Comparison of ENCODE assay signal across 24 cellular contexts in the genomic region with DNA sequence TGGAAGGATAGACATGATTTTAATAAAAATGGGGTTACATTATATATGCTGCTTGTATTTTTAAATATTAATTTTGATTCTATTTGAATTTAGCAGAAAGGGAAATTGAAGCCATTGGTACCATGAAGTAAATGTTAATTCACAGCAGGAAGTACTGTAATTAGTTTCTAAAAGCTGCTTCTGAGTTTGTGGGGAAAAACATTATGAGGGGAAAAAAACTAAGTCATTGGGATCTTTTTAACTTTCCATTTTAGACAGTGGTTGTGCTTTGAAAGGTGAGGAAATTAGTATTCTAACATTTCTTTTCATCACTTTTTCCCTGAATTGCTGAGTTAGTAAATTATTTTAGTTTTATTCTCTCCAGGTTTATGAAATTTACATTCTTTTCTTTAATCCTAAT. TPM values are rescaled to one million over a fixed set of nuclear protein-coding genes. Genes with fewer than 3 reads are reported as not detected.
A peak's percentile ranks its signal among the peaks of the same experiment; 100 is the strongest.
DNase-seq lines count a peak whose midpoint lies in the region; ATAC-seq lines count a peak whose summit lies in the region.
"Had no signal": no experiment of that assay in that cellular context is flagged by ENCODE, and none has a peak within 500 bp of the region (broad histone marks: within the 10 kb centered on the region; RNA-seq: fewer than 3 reads in every experiment).

No MANE protein-coding gene starts in this region.

- peaks cover 10% of the 10 kb centered on the region for H3K36me3 Mint-ChIP-seq in stimulated activated naive CD8-positive, alpha-beta T cell treated with anti-CD3 and anti-CD28 coated beads, Interleukin-15, Interleukin-2, amounts not matched to agents 100 ng/mL and 50 ng/mL, for 24 hours (ENCODE audit: low read depth)
- peaks cover 33% of the 10 kb centered on the region for H3K36me3 Mint-ChIP-seq in activated naive CD8-positive, alpha-beta T cell treated with anti-CD3 and anti-CD28 coated beads for 36 hours
- H3K36me3 Mint-ChIP-seq in naive B cell: peaks cover under 1 to 7% of the 10 kb centered on the region in 2 donors

- no peak for DNase-seq in stimulated activated naive CD8-positive, alpha-beta T cell treated with anti-CD3 and anti-CD28 coated beads, Interleukin-15, Interleukin-2, amounts not matched to agents 100 U/mL and 50 U/mL, for 24 hours
- DNase-seq in activated naive CD8-positive, alpha-beta T cell treated with anti-CD3 and anti-CD28 coated beads for 36 hours: no peak
- DNase-seq in naive B cell (no peak), DMS153 treated with DMSO at 0.1 percent for 48 hours (lab: John Stamatoyannopoulos, UW; ENCODE audit: unreplicated experiment) (no peak)
- no peak for DNase-seq in stimulated activated CD4-positive, alpha-beta T cell treated with anti-CD3 and anti-CD28 coated beads, Interleukin-15, amount 100 ng/mL, for 24 hours
- DNase-seq: activated B cell treated with CpG ODN at 0.5 μM for 24 hours; activated CD4-positive, alpha-beta T cell treated with anti-CD3 and anti-CD28 coated beads, Interleukin-2, amount 50 U/mL, for 48 hours; COR-L47; DMS53; esophagus squamous epithelium; heart right ventricle; left ventricle myocardium superior; mesendoderm; NCI-H748 treated with DMSO at 0.1 percent for 48 hours; right lobe of liver; SK-N-SH; spleen; testis had no signal

- peak overlapping the region; percentile 94 for H3K27ac Mint-ChIP-seq in stimulated activated naive CD8-positive, alpha-beta T cell treated with anti-CD3 and anti-CD28 coated beads, Interleukin-15, Interleukin-2, amounts not matched to agents 100 ng/mL and 50 ng/mL, for 24 hours
- peak overlapping the region; percentile 71 for H3K27ac Mint-ChIP-seq in activated naive CD8-positive, alpha-beta T cell treated with anti-CD3 and anti-CD28 coated beads for 36 hours
- peak overlapping the region in 5 of 6 donors; percentile 9 to 70 (median 32) for H3K27ac Mint-ChIP-seq in naive B cell
- H3K27ac Mint-ChIP-seq: activated B cell treated with CpG ODN at 0.5 μM for 24 hours had no signal

- no peaks in the 10 kb centered on the region for H3K9me3 Mint-ChIP-seq in stimulated activated naive CD8-positive, alpha-beta T cell treated with anti-CD3 and anti-CD28 coated beads, Interleukin-15, Interleukin-2, amounts not matched to agents 100 ng/mL and 50 ng/mL, for 24 hours
- H3K9me3 Mint-ChIP-seq in activated naive CD8-positive, alpha-beta T cell treated with anti-CD3 and anti-CD28 coated beads for 36 hours: no peaks in the 10 kb centered on the region
- H3K9me3 Mint-ChIP-seq in naive B cell: no peaks in the 10 kb centered on the region
- H3K9me3 Mint-ChIP-seq: activated B cell treated with CpG ODN at 0.5 μM for 24 hours had no signal

- peak overlapping the region; percentile 70 for H3K27ac ChIP-seq in temporal lobe (ENCODE audit: low read depth, low read length)
- H3K27ac ChIP-seq: C4-2B, esophagus squamous epithelium, heart right ventricle, prostate gland, right lobe of liver, spleen, testis had no signal

- peak overlapping the region; percentile 49 for H3K4me3 Mint-ChIP-seq in stimulated activated naive CD8-positive, alpha-beta T cell treated with anti-CD3 and anti-CD28 coated beads, Interleukin-15, Interleukin-2, amounts not matched to agents 100 ng/mL and 50 ng/mL, for 24 hours
- H3K4me3 Mint-ChIP-seq in activated naive CD8-positive, alpha-beta T cell treated with anti-CD3 and anti-CD28 coated beads for 36 hours: no peak overlapping the region
- peak overlapping the region in 1 of 8 donors; percentile 18 for H3K4me3 Mint-ChIP-seq in naive B cell
- H3K4me3 Mint-ChIP-seq: activated B cell treated with CpG ODN at 0.5 μM for 24 hours had no signal

- H3K4me1 Mint-ChIP-seq in stimulated activated naive CD8-positive, alpha-beta T cell treated with anti-CD3 and anti-CD28 coated beads, Interleukin-15, Interleukin-2, amounts not matched to agents 100 ng/mL and 50 ng/mL, for 24 hours (ENCODE audit: low read depth): peaks cover 61% of the 10 kb centered on the region
- peaks cover 36% of the 10 kb centered on the region for H3K4me1 Mint-ChIP-seq in activated naive CD8-positive, alpha-beta T cell treated with anti-CD3 and anti-CD28 coated beads for 36 hours
- H3K4me1 Mint-ChIP-seq in naive B cell: peaks cover 49 to 81% (median 63%) of the 10 kb centered on the region in 3 donors

- no peaks in the 10 kb centered on the region for H3K27me3 Mint-ChIP-seq in stimulated activated naive CD8-positive, alpha-beta T cell treated with anti-CD3 and anti-CD28 coated beads, Interleukin-15, Interleukin-2, amounts not matched to agents 100 ng/mL and 50 ng/mL, for 24 hours
- no peaks in the 10 kb centered on the region for H3K27me3 Mint-ChIP-seq in activated naive CD8-positive, alpha-beta T cell treated with anti-CD3 and anti-CD28 coated beads for 36 hours
- H3K27me3 Mint-ChIP-seq in naive B cell: no peaks in the 10 kb centered on the region
- H3K27me3 Mint-ChIP-seq: activated B cell treated with CpG ODN at 0.5 μM for 24 hours had no signal

- ATAC-seq in stimulated activated naive CD8-positive, alpha-beta T cell treated with anti-CD3 and anti-CD28 coated beads, Interleukin-15, Interleukin-2, amounts not matched to agents 100 U/mL and 50 U/mL, for 24 hours: no peak
- no peak for ATAC-seq in naive B cell (ENCODE audit: low read depth in 2 of 2)
- no peak for ATAC-seq in HG03159 (IDR thresholded peaks at IDR 0.05; ENCODE audit: unreplicated experiment)
- ATAC-seq: heart right ventricle, left ventricle myocardium superior, right lobe of liver, Right ventricle myocardium inferior had no signal

RNA-seq across cellular contexts. Expression of gene LCOR, which starts 41.0 kb away (rescaled TPM):
- 10 to 100 TPM; 25.9 to 27.6 TPM for total RNA-seq in activated naive CD8-positive, alpha-beta T cell treated with anti-CD3 and anti-CD28 coated beads for 36 hours
- 10 to 100 TPM; 26.7 to 68.2 (median 47.2) TPM for polyA plus RNA-seq in naive B cell (ENCODE audit: low read depth in 6 of 6)
- 47.7 TPM for total RNA-seq in temporal lobe

Comparison
In these comparisons a context has a peak if more than half of its experiments do, and no peak if none do; other contexts are left out.
1. H3K27ac Mint-ChIP-seq: peak in every context shown above with its lines; median percentile 94 in stimulated activated naive CD8-positive, alpha-beta T cell treated with anti-CD3 and anti-CD28 coated beads, Interleukin-15, Interleukin-2, amounts not matched to agents 100 ng/mL and 50 ng/mL, for 24 hours; 71 in activated naive CD8-positive, alpha-beta T cell treated with anti-CD3 and anti-CD28 coated beads for 36 hours; 32 in naive B cell.